ENCODE assay signal across 10 cellular contexts in genomic region chr2:219434718-219435525, GRCh38. TPM values are rescaled to one million over a fixed set of nuclear protein-coding genes. Genes with fewer than 3 reads are reported as not detected.
DNase-seq lines count a peak whose midpoint lies in the region; ATAC-seq and TF ChIP-seq lines count a peak whose summit lies in the region.
"Had no signal": no experiment of that assay in that cellular context is flagged by ENCODE, and none has a peak within 500 bp of the region (broad histone marks: within the 10 kb centered on the region; RNA-seq: fewer than 3 reads in every experiment).

Gene SPEG, plus strand, starts transcription at chr2:219434843. Its CDS starts 135 bp downstream, at chr2:219434978.

- no peaks in the 10 kb centered on the region for H3K9me3 ChIP-seq in smooth muscle cell (replicated peaks; ENCODE audit: low read depth)

- no peaks in the 10 kb centered on the region for H3K9me3 Mint-ChIP-seq in immature natural killer cell

- H3K36me3 Mint-ChIP-seq in immature natural killer cell = no peaks in the 10 kb centered on the region

- no peaks in the 10 kb centered on the region for H3K4me1 Mint-ChIP-seq in immature natural killer cell

- H2AFZ ChIP-seq in smooth muscle cell (ENCODE audit: low read depth) = peak within 1 kb of the TSS; percentile 78

- H3K27ac Mint-ChIP-seq in immature natural killer cell = no peak within 1 kb of the TSS

- H3K4me3 ChIP-seq in coronary artery (peak within 1 kb of the TSS; percentile 69), smooth muscle cell (peak within 1 kb of the TSS; percentile 44)
- H3K4me3 ChIP-seq: SK-N-MC had no signal

- peaks cover 11% of the 10 kb centered on the region for H3K4me1 ChIP-seq in smooth muscle cell (ENCODE audit: low read depth)

- H3K79me2 ChIP-seq in smooth muscle cell (ENCODE audit: low read depth) = no peaks in the 10 kb centered on the region

- no peak within 1 kb of the TSS for H3K4me3 Mint-ChIP-seq in immature natural killer cell

- peaks cover 12% of the 10 kb centered on the region for H3K27me3 ChIP-seq in smooth muscle cell (ENCODE audit: low read depth)

- no peaks in the 10 kb centered on the region for H3K36me3 ChIP-seq in smooth muscle cell (ENCODE audit: low read depth)

- ATAC-seq in GM18868 (IDR thresholded peaks at IDR 0.05; ENCODE audit: unreplicated experiment) = no peak

- peaks cover 9% of the 10 kb centered on the region for H3F3A ChIP-seq in smooth muscle cell (ENCODE audit: low read depth)

- H3K9ac ChIP-seq in smooth muscle cell (ENCODE audit: low read depth) = no peak within 1 kb of the TSS

- 21% methylated on average over 60 of the region's 77 CpGs for WGBS in smooth muscle cell (ENCODE audit: low lambda C conversion rate)

- H3K27ac ChIP-seq in coronary artery (peak within 1 kb of the TSS; percentile 82 to 97), smooth muscle cell (ENCODE audit: low read depth) (no peak within 1 kb of the TSS)
- H3K27ac ChIP-seq: SK-N-MC had no signal

- H3K4me2 ChIP-seq in smooth muscle cell = peak within 1 kb of the TSS; percentile 89

- no peaks in the 10 kb centered on the region for H4K20me1 ChIP-seq in smooth muscle cell (ENCODE audit: low read depth)

- DNase-seq in LHCN-M2 (ENCODE audit: low read depth) (no peak), coronary artery (ENCODE audit: low spot score) (peak; percentile 74), left kidney (ENCODE audit: low read depth, low spot score) (peak; percentile 64), smooth muscle cell (lab: John Stamatoyannopoulos, UW; ENCODE audit: unreplicated experiment) (no peak), NCI-H524 (lab: John Stamatoyannopoulos, UW) (no peak), immature natural killer cell (no peak)
- DNase-seq in activated T-cell treated with anti-CD3 and anti-CD28 coated beads, Interleukin-2, amount 50 U/mL, for 48 hours = no peak
- DNase-seq: activated effector memory CD4-positive, alpha-beta T cell treated with anti-CD3 and anti-CD28 coated beads, Interleukin-2, amount 50 U/mL, for 16 hours had no signal

- no peak for TF ChIP-seq CTCF in coronary artery (IDR thresholded peaks at IDR 0.05)
- no peak for TF ChIP-seq CTCF in smooth muscle cell (IDR thresholded peaks at IDR 0.05; ENCODE audit: borderline replicate concordance, insufficient read depth, poor library complexity, severe bottlenecking)

- H3K27me3 Mint-ChIP-seq in immature natural killer cell (ENCODE audit: low read depth in 3 of 3) = peaks cover 0 to 12% (median 5%) of the 10 kb centered on the region in 3 donors

RNA-seq across cellular contexts. Expression of gene SPEG, which starts in this region (rescaled TPM):
- 36.2 and 41.5 TPM in 2 replicates for total RNA-seq in LHCN-M2 (2014; rRNA removed)
- 36.6 TPM for polyA plus RNA-seq in LHCN-M2 (2012)
- total RNA-seq in smooth muscle cell = 14.9 and 38.8 TPM in 2 replicates
- 37.8 and 40.5 TPM in 2 replicates for polyA plus RNA-seq in smooth muscle cell
- polyA plus RNA-seq in immature natural killer cell = not detected

Comparison
In these comparisons a context has a peak if more than half of its experiments do, and no peak if none do; other contexts are left out.
1. RNA of gene SPEG (polyA plus RNA-seq): 37.8 to 40.5 TPM in smooth muscle cell; not detected in immature natural killer cell; every median in the first group is over 10 times any median in the second.
2. DNase-seq: peak in coronary artery (single experiment) and left kidney (single experiment); none in LHCN-M2 (single experiment), smooth muscle cell (single experiment), NCI-H524 (0 of 2), immature natural killer cell (0 of 3) and activated T-cell treated with anti-CD3 and anti-CD28 coated beads, Interleukin-2, amount 50 U/mL, for 48 hours (0 of 2).